Comparison of ENCODE assay signal across 1 cellular context in genomic region chr3:175869398-175869797, GRCh38.
TF ChIP-seq lines count a peak whose summit lies in the region.

No MANE protein-coding gene starts in this region.

TF ChIP-seq in GM23338, 12 proteins besides CTCF, POLR2A, EP300 and RAD21 (continued from another document):
- TF ChIP-seq ZNF462 (CRISPR knock-in tag; IDR thresholded peaks at IDR 0.05) (no peak), EZH2 (IDR thresholded peaks at IDR 0.05; ENCODE audit: low read depth, unreplicated experiment) (no peak), STAT1 (IDR thresholded peaks at IDR 0.05; ENCODE audit: unreplicated experiment) (no peak), NANOG (IDR thresholded peaks at IDR 0.05; ENCODE audit: borderline replicate concordance) (no peak), JUNB (IDR thresholded peaks at IDR 0.05; ENCODE audit: unreplicated experiment) (no peak), EZH2phosphoT487 (IDR thresholded peaks at IDR 0.05; ENCODE audit: unreplicated experiment) (no peak), ZNF331 (CRISPR knock-in tag; IDR thresholded peaks at IDR 0.05; ENCODE audit: low read depth) (no peak), REST (IDR thresholded peaks at IDR 0.05; ENCODE audit: unreplicated experiment) (no peak), CREB1 (CRISPR knock-in tag; IDR thresholded peaks at IDR 0.05; ENCODE audit: low read depth) (no peak)
TF ChIP-seq in GM23338: peak in this region for 0.
